1 cellular context compared by ENCODE assay signal in genomic region chr1:26016258-26016943, GRCh38.
TF ChIP-seq lines count a peak whose summit lies in the region.

No MANE protein-coding gene starts in this region.

TF ChIP-seq in K562, 482 proteins besides CTCF, POLR2A, EP300 and RAD21:
- TF ChIP-seq FOXA3 (CRISPR knock-in tag; conservative IDR thresholded peaks at IDR 0.05 in 1 of 2, IDR thresholded peaks at IDR 0.05 in 1 of 2) (no peak), AFF4 (CRISPR knock-in tag; IDR thresholded peaks at IDR 0.05) (no peak), ZBTB33 (CRISPR knock-in tag; IDR thresholded peaks at IDR 0.05) (0 out of 2 replicates have a peak, but pooled peaks have one; percentile 13)
